Comparison of ENCODE assay signal across 14 cellular contexts in genomic region chr6:101761124-101761601, GRCh38.
DNase-seq lines count a peak whose midpoint lies in the region; ATAC-seq and TF ChIP-seq lines count a peak whose summit lies in the region.
"Had no signal": no experiment of that assay in that cellular context is flagged by ENCODE, and none has a peak within 500 bp of the region (broad histone marks: within the 10 kb centered on the region; RNA-seq: fewer than 3 reads in every experiment).

No MANE protein-coding gene starts in this region.

- no peak overlapping the region for H3K4me3 Mint-ChIP-seq in endothelial cell (ENCODE audit: unreplicated experiment)
- H3K4me3 Mint-ChIP-seq in naive thymus-derived CD8-positive, alpha-beta T cell = no peak overlapping the region
- H3K4me3 Mint-ChIP-seq: activated T-cell treated with anti-CD3 and anti-CD28 coated beads, Interleukin-2, amount 50 U/mL, for 72 hours; B cell; natural killer cell treated with Interleukin-12 subunit alpha and Interleukin-12 subunit beta and Interleukin-15 and Interleukin-18, amount 100 ng/mL, for 72 hours had no signal

- no peaks in the 10 kb centered on the region for H3K4me1 ChIP-seq in right cardiac atrium (ENCODE audit: control insufficient read depth, insufficient read depth, low read length)

- H3K4me3 ChIP-seq in AG04449 (ENCODE audit: low read depth, low read length) = no peak overlapping the region
- no peak overlapping the region for H3K4me3 ChIP-seq in right cardiac atrium (ENCODE audit: low read length)

- intact Hi-C loops in right cardiac atrium (cut with DNase I) = no loop called here

- no peaks in the 10 kb centered on the region for H3K27me3 ChIP-seq in right cardiac atrium (ENCODE audit: control insufficient read depth, insufficient read depth)

- no peaks in the 10 kb centered on the region for H3K9me3 ChIP-seq in right cardiac atrium (ENCODE audit: control insufficient read depth, low read length)

- POLR2A ChIA-PET in AG04449 (lab: Yijun Ruan, JAX) = interaction anchor here (0.7 kb wide), 1 partner anchor 20 kb away, joined by 6 read pairs; no protein-coding TSS in a partner anchor
- POLR2A ChIA-PET in naive thymus-derived CD8-positive, alpha-beta T cell (lab: Charles Lee) = no interaction called here

- H3K9me3 Mint-ChIP-seq in endothelial cell (ENCODE audit: unreplicated experiment) = no peaks in the 10 kb centered on the region
- peaks cover 0 to 3% (median 0%) of the 10 kb centered on the region in 9 donors for H3K9me3 Mint-ChIP-seq in naive thymus-derived CD8-positive, alpha-beta T cell
- H3K9me3 Mint-ChIP-seq: activated T-cell treated with anti-CD3 and anti-CD28 coated beads, Interleukin-2, amount 50 U/mL, for 72 hours had no signal

- no peaks in the 10 kb centered on the region for H3K4me1 Mint-ChIP-seq in endothelial cell (ENCODE audit: unreplicated experiment)
- H3K4me1 Mint-ChIP-seq in naive thymus-derived CD8-positive, alpha-beta T cell = no peaks in the 10 kb centered on the region
- H3K4me1 Mint-ChIP-seq: B cell had no signal

- H3K27ac Mint-ChIP-seq in endothelial cell (ENCODE audit: unreplicated experiment) = no peak overlapping the region
- no peak overlapping the region for H3K27ac Mint-ChIP-seq in naive thymus-derived CD8-positive, alpha-beta T cell
- H3K27ac Mint-ChIP-seq: activated T-cell treated with anti-CD3 and anti-CD28 coated beads, Interleukin-2, amount 50 U/mL, for 72 hours; B cell; natural killer cell treated with Interleukin-12 subunit alpha and Interleukin-12 subunit beta and Interleukin-15 and Interleukin-18, amount 100 ng/mL, for 72 hours had no signal

- peak; percentile 55 to 73 for ATAC-seq in right cardiac atrium
- ATAC-seq in HG02981 (IDR thresholded peaks at IDR 0.05; ENCODE audit: unreplicated experiment) = no peak
- ATAC-seq in GM18520 (IDR thresholded peaks at IDR 0.05; ENCODE audit: unreplicated experiment) = no peak
- no peak for ATAC-seq in naive thymus-derived CD8-positive, alpha-beta T cell
- ATAC-seq: activated T-cell treated with anti-CD3 and anti-CD28 coated beads, Interleukin-2, amount 50 U/mL, for 72 hours; natural killer cell treated with Interleukin-12 subunit alpha and Interleukin-12 subunit beta and Interleukin-15 and Interleukin-18, amount 100 ng/mL, for 72 hours had no signal

- DNase-seq in AG04449 (ENCODE audit: low read depth, low spot score) (peak; percentile 67), HPDE6-E6E7 (ENCODE audit: extremely low spot score) (peak; percentile 11), T1000 (lab: John Stamatoyannopoulos, UW) (peak; percentile 9), right cardiac atrium (no peak), endothelial cell (ENCODE audit: low spot score) (no peak)
- DNase-seq in naive thymus-derived CD8-positive, alpha-beta T cell = no peak
- DNase-seq: activated T-cell treated with anti-CD3 and anti-CD28 coated beads, Interleukin-2, amount 50 U/mL, for 72 hours; NCI-H1436 treated with DMSO at 0.1 percent for 48 hours; stimulated activated CD4-positive, alpha-beta T cell treated with anti-CD3 and anti-CD28 coated beads, Interleukin-15, amount 100 ng/mL, for 24 hours had no signal

- TF ChIP-seq CTCF in AG04449 (IDR thresholded peaks at IDR 0.05; ENCODE audit: insufficient read depth, low read length, missing control alignments) (no peak), endothelial cell (IDR thresholded peaks at IDR 0.05; ENCODE audit: unreplicated experiment) (no peak)

- no peaks in the 10 kb centered on the region for H3K36me3 Mint-ChIP-seq in endothelial cell (ENCODE audit: low read depth, unreplicated experiment)
- no peaks in the 10 kb centered on the region for H3K36me3 Mint-ChIP-seq in naive thymus-derived CD8-positive, alpha-beta T cell
- H3K36me3 Mint-ChIP-seq: natural killer cell treated with Interleukin-12 subunit alpha and Interleukin-12 subunit beta and Interleukin-15 and Interleukin-18, amount 100 ng/mL, for 72 hours had no signal

- CTCF ChIA-PET in AG04449 (lab: Yijun Ruan, JAX) = no interaction called here

- no peak overlapping the region for H3K27ac ChIP-seq in right cardiac atrium (ENCODE audit: low read length)
- H3K27ac ChIP-seq: VCaP had no signal

- no peaks in the 10 kb centered on the region for H3K27me3 Mint-ChIP-seq in endothelial cell (ENCODE audit: unreplicated experiment)
- no peaks in the 10 kb centered on the region for H3K27me3 Mint-ChIP-seq in naive thymus-derived CD8-positive, alpha-beta T cell
- H3K27me3 Mint-ChIP-seq: B cell; natural killer cell treated with Interleukin-12 subunit alpha and Interleukin-12 subunit beta and Interleukin-15 and Interleukin-18, amount 100 ng/mL, for 72 hours had no signal

Comparison
In these comparisons a context has a peak if more than half of its experiments do, and no peak if none do; other contexts are left out.
1. DNase-seq: peak in AG04449 (single experiment), HPDE6-E6E7 (single experiment) and T1000 (single experiment); none in right cardiac atrium (0 of 3), endothelial cell (single experiment) and naive thymus-derived CD8-positive, alpha-beta T cell (0 of 10).
2. ATAC-seq: peak in right cardiac atrium (2 of 2); none in HG02981 (single experiment), GM18520 (single experiment) and naive thymus-derived CD8-positive, alpha-beta T cell (0 of 2).